ENCODE assay signal across 22 cellular contexts in the genomic region with DNA sequence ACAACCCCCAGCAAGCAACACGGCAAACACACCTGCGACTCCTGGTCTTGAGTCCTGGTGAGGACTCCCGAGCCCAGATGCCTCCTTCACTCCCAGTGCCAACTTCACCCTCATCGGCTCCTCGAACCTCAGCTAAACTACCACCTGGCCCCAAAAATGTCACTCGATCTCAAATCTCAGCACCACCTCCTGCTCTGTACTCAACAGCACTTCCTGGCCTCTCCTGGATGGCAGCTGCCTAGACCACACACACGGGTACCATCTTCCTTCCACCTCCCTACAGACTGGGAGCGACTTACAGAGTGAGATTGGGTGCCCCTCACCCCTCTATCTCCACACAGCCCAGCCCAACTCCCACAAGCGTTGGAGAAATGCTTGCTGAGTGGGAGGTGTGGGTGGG.
A peak's percentile ranks its signal among the peaks of the same experiment; 100 is the strongest.
DNase-seq lines count a peak whose midpoint lies in the region; ATAC-seq and TF ChIP-seq lines count a peak whose summit lies in the region.
"Had no signal": no experiment of that assay in that cellular context is flagged by ENCODE, and none has a peak within 500 bp of the region (broad histone marks: within the 10 kb centered on the region; RNA-seq: fewer than 3 reads in every experiment).

No MANE protein-coding gene starts in this region.

- H3K27me3 ChIP-seq in right atrium auricular region (no peaks in the 10 kb centered on the region), left ventricle myocardium inferior (ENCODE audit: low read depth) (peaks cover under 1% of the 10 kb centered on the region)
- H3K27me3 ChIP-seq: BLaER1 had no signal

- DNase-seq in right atrium auricular region (ENCODE audit: low spot score) (peak; percentile 36), left ventricle myocardium inferior (no peak), islet precursor cell (peak; percentile 27), osteocyte (ENCODE audit: extremely low spot score, unreplicated experiment) (peak; percentile 63), type B pancreatic cell (ENCODE audit: extremely low spot score, unreplicated experiment) (no peak), HK-2 (ENCODE audit: unreplicated experiment) (no peak)
- DNase-seq: Caco-2; CD4-positive, CD25-positive, alpha-beta regulatory T cell; CD8-positive, alpha-beta T cell; DMS 273 treated with DMSO at 0.1 percent for 48 hours; DMS79; EL; GDM1; GOT3 had no signal

- H3K9me3 ChIP-seq in right atrium auricular region = no peaks in the 10 kb centered on the region
- H3K9me3 ChIP-seq in left ventricle myocardium inferior (replicated peaks) = no peaks in the 10 kb centered on the region
- H3K9me3 ChIP-seq: Caco-2 had no signal

- H3K27ac Mint-ChIP-seq in osteocyte (ENCODE audit: unreplicated experiment) (no peak overlapping the region), type B pancreatic cell (peak overlapping the region; percentile 33)
- H3K27ac Mint-ChIP-seq: B cell; CD4-positive, CD25-positive, alpha-beta regulatory T cell; CD8-positive, alpha-beta T cell had no signal

- no peak overlapping the region for H3K27ac ChIP-seq in right atrium auricular region
- H3K27ac ChIP-seq in left ventricle myocardium inferior (replicated peaks) = no peak overlapping the region
- H3K27ac ChIP-seq: 22Rv1, BLaER1, C4-2B had no signal

- no peak overlapping the region for H3K4me3 ChIP-seq in right atrium auricular region
- no peak overlapping the region for H3K4me3 ChIP-seq in left ventricle myocardium inferior
- H3K4me3 ChIP-seq: BLaER1, GM12878 had no signal

- no peaks in the 10 kb centered on the region for H3K4me1 ChIP-seq in right atrium auricular region
- no peaks in the 10 kb centered on the region for H3K4me1 ChIP-seq in left ventricle myocardium inferior
- H3K4me1 ChIP-seq: BLaER1, Caco-2 had no signal

- H3K4me1 Mint-ChIP-seq in osteocyte (ENCODE audit: unreplicated experiment) (no peaks in the 10 kb centered on the region), type B pancreatic cell (ENCODE audit: unreplicated experiment) (peaks cover 18% of the 10 kb centered on the region)
- H3K4me1 Mint-ChIP-seq: B cell; CD4-positive, CD25-positive, alpha-beta regulatory T cell had no signal

- H3K36me3 ChIP-seq in right atrium auricular region (no peaks in the 10 kb centered on the region), left ventricle myocardium inferior (no peaks in the 10 kb centered on the region)
- H3K36me3 ChIP-seq: BLaER1 had no signal

- H3K27me3 Mint-ChIP-seq in osteocyte (ENCODE audit: unreplicated experiment) (no peaks in the 10 kb centered on the region), type B pancreatic cell (peaks cover 21% of the 10 kb centered on the region)

- H3K4me3 Mint-ChIP-seq in osteocyte (ENCODE audit: unreplicated experiment) (no peak overlapping the region), type B pancreatic cell (no peak overlapping the region)
- H3K4me3 Mint-ChIP-seq: B cell; CD4-positive, CD25-positive, alpha-beta regulatory T cell; CD8-positive, alpha-beta T cell had no signal

- no peak for TF ChIP-seq CTCF in right atrium auricular region (IDR thresholded peaks at IDR 0.05)
- TF ChIP-seq CTCF in left ventricle myocardium inferior (IDR thresholded peaks at IDR 0.05; ENCODE audit: borderline replicate concordance) = no peak
- TF ChIP-seq CTCF in osteocyte (IDR thresholded peaks at IDR 0.05) = no peak
- TF ChIP-seq CTCF in type B pancreatic cell (conservative IDR thresholded peaks at IDR 0.05) = no peak

- H3K36me3 Mint-ChIP-seq in osteocyte (ENCODE audit: unreplicated experiment) (no peaks in the 10 kb centered on the region), type B pancreatic cell (no peaks in the 10 kb centered on the region)
- H3K36me3 Mint-ChIP-seq: CD4-positive, CD25-positive, alpha-beta regulatory T cell; CD8-positive, alpha-beta T cell had no signal

- ATAC-seq in GM18858 (IDR thresholded peaks at IDR 0.05; ENCODE audit: unreplicated experiment) = no peak
- no peak for ATAC-seq in HG02970 (IDR thresholded peaks at IDR 0.05; ENCODE audit: low FRiP score, unreplicated experiment)
- ATAC-seq: CD8-positive, alpha-beta T cell; GM12878; HCT116 had no signal

- H3K9me3 Mint-ChIP-seq in osteocyte (ENCODE audit: unreplicated experiment) (peaks cover 35% of the 10 kb centered on the region), type B pancreatic cell (no peaks in the 10 kb centered on the region)
- H3K9me3 Mint-ChIP-seq: CD8-positive, alpha-beta T cell had no signal

- intact Hi-C loops in left ventricle myocardium inferior (cut with micrococcal nuclease) = no loop called here

Comparison
In these comparisons a context has a peak if more than half of its experiments do, and no peak if none do; other contexts are left out.
1. DNase-seq: peak in right atrium auricular region (single experiment), islet precursor cell (single experiment) and osteocyte (single experiment); none in left ventricle myocardium inferior (single experiment), type B pancreatic cell (single experiment) and HK-2 (single experiment).